ENCODE assay signal across 1 cellular context in the genomic region with DNA sequence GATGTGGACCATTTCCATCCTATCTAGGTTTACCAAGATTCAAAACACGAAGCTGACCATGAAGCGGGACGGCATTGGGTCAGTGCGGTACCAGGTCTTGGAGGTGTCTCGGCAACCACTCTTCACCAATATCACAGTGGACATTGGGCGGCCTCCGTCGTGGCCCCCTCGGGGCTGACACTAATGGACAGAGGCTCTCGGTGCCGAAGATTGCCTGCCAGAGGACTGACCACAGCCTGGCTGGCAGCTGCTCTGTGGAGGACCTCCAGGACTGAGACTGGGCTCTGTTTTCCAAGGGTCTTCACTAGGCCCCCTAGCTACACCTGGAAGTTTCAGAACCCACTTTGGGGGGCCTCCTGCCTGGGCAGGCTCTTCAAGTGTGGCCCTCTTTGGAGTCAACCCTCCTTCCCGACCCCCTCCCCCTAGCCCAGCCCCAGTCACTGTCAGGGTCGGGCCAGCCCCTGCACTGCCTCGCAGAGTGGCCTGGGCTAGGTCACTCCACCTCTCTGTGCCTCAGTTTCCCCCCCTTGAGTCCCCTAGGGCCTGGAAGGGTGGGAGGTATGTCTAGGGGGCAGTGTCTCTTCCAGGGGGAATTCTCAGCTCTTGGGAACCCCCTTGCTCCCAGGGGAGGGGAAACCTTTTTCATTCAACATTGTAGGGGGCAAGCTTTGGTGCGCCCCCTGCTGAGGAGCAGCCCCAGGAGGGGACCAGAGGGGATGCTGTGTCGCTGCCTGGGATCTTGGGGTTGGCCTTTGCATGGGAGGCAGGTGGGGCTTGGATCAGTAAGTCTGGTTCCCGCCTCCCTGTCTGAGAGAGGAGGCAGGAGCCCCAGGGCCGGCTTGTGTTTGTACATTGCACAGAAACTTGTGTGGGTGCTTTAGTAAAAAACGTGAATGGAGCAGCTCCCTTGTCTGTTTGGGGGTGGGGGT.
TF ChIP-seq lines count a peak whose summit lies in the region.

No MANE protein-coding gene starts in this region.

TF ChIP-seq in HCT116, 20 proteins besides CTCF, POLR2A, EP300 and RAD21 (continued from another document):
- TF ChIP-seq, protein P1, sequence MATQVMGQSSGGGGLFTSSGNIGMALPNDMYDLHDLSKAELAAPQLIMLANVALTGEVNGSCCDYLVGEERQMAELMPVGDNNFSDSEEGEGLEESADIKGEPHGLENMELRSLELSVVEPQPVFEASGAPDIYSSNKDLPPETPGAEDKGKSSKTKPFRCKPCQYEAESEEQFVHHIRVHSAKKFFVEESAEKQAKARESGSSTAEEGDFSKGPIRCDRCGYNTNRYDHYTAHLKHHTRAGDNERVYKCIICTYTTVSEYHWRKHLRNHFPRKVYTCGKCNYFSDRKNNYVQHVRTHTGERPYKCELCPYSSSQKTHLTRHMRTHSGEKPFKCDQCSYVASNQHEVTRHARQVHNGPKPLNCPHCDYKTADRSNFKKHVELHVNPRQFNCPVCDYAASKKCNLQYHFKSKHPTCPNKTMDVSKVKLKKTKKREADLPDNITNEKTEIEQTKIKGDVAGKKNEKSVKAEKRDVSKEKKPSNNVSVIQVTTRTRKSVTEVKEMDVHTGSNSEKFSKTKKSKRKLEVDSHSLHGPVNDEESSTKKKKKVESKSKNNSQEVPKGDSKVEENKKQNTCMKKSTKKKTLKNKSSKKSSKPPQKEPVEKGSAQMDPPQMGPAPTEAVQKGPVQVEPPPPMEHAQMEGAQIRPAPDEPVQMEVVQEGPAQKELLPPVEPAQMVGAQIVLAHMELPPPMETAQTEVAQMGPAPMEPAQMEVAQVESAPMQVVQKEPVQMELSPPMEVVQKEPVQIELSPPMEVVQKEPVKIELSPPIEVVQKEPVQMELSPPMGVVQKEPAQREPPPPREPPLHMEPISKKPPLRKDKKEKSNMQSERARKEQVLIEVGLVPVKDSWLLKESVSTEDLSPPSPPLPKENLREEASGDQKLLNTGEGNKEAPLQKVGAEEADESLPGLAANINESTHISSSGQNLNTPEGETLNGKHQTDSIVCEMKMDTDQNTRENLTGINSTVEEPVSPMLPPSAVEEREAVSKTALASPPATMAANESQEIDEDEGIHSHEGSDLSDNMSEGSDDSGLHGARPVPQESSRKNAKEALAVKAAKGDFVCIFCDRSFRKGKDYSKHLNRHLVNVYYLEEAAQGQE (IDR thresholded peaks at IDR 0.05; ENCODE audit: low read depth), result no peak
- TF ChIP-seq EZH2 (IDR thresholded peaks at IDR 0.05) (no peak), POLR2AphosphoS5 (IDR thresholded peaks at IDR 0.05; ENCODE audit: low read depth, low read length) (no peak; the same call in 1 of the 2 replicates)
- TF ChIP-seq, protein P2, sequence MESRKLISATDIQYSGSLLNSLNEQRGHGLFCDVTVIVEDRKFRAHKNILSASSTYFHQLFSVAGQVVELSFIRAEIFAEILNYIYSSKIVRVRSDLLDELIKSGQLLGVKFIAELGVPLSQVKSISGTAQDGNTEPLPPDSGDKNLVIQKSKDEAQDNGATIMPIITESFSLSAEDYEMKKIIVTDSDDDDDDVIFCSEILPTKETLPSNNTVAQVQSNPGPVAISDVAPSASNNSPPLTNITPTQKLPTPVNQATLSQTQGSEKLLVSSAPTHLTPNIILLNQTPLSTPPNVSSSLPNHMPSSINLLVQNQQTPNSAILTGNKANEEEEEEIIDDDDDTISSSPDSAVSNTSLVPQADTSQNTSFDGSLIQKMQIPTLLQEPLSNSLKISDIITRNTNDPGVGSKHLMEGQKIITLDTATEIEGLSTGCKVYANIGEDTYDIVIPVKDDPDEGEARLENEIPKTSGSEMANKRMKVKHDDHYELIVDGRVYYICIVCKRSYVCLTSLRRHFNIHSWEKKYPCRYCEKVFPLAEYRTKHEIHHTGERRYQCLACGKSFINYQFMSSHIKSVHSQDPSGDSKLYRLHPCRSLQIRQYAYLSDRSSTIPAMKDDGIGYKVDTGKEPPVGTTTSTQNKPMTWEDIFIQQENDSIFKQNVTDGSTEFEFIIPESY (IDR thresholded peaks at IDR 0.05; ENCODE audit: extremely low read depth, insufficient replicate concordance, low read length), result no peak
